ENCODE assay signal across 16 cellular contexts in genomic region chr4:122053186-122053585, GRCh38.
"Had no signal": no experiment of that assay in that cellular context is flagged by ENCODE, and none has a peak within 500 bp of the region (broad histone marks: within the 10 kb centered on the region; RNA-seq: fewer than 3 reads in every experiment).

No MANE protein-coding gene starts in this region.

- H3K4me3 ChIP-seq: dorsolateral prefrontal cortex, ovary, spleen, tibial artery, upper lobe of right lung, vagina had no signal

- H3K9me3 ChIP-seq: ovary, spleen, tibial artery, upper lobe of right lung, vagina had no signal

- H3K36me3 ChIP-seq: ovary, spleen, tibial artery, upper lobe of right lung, vagina had no signal

- ATAC-seq: sciatic nerve; stimulated activated memory B cell treated with anti-CD40 and anti-IgM and Interleukin-4, amounts not matched to agents 10 μg/mL and 1 μg/mL and 100 μg/mL, for 72 hours; upper lobe of right lung had no signal

- H3K27ac ChIP-seq: dorsolateral prefrontal cortex, ovary, spleen, tibial artery, upper lobe of right lung, vagina had no signal

- H3K27me3 ChIP-seq: ovary, spleen, tibial artery, upper lobe of right lung, vagina had no signal

- DNase-seq: cortex of kidney; dorsolateral prefrontal cortex; effector CD8-positive, alpha-beta T cell; islet precursor cell; mesendoderm; naive B cell; ovary; spleen; stimulated activated CD4-positive, alpha-beta T cell treated with anti-CD3 and anti-CD28 coated beads, Interleukin-15, amount 100 ng/mL, for 24 hours; stimulated activated CD4-positive, alpha-beta T cell treated with anti-CD3 and anti-CD28 coated beads, Interleukin-1b, Interleukin-23, amount 100 ng/mL, for 48 hours; stimulated activated CD4-positive, alpha-beta T cell treated with anti-CD3 and anti-CD28 coated beads, Interleukin-4, amount 100 ng/mL, for 24 hours; tibial artery; upper lobe of right lung had no signal

- H3K4me1 ChIP-seq: spleen, tibial artery, upper lobe of right lung, vagina had no signal
